ENCODE assay signal across 7 cellular contexts in genomic region chr9:91734371-91734981, GRCh38.
DNase-seq lines count a peak whose midpoint lies in the region; ATAC-seq and TF ChIP-seq lines count a peak whose summit lies in the region.

No MANE protein-coding gene starts in this region.

- no peaks in the 10 kb centered on the region for H3K9me3 ChIP-seq in effector memory CD4-positive, alpha-beta T cell (ENCODE audit: control insufficient read depth, low read length)

- H3K36me3 ChIP-seq in effector memory CD4-positive, alpha-beta T cell (ENCODE audit: control insufficient read depth, insufficient read depth, low read length), result no peaks in the 10 kb centered on the region

- H3K4me3 ChIP-seq in GM12865 (ENCODE audit: low read depth, low read length), result no peak overlapping the region
- H3K4me3 ChIP-seq in effector memory CD4-positive, alpha-beta T cell (ENCODE audit: insufficient read depth, low read depth, low read length, poor library complexity, severe bottlenecking), result no peak overlapping the region

- H3K27ac ChIP-seq in effector memory CD4-positive, alpha-beta T cell (ENCODE audit: insufficient read depth, low read length, poor library complexity, severe bottlenecking), result no peak overlapping the region

- H3K27me3 ChIP-seq in effector memory CD4-positive, alpha-beta T cell (replicated peaks; ENCODE audit: control insufficient read depth, insufficient read depth, low read length, poor library complexity, severe bottlenecking), result no peaks in the 10 kb centered on the region

- no peaks in the 10 kb centered on the region for H3K4me1 ChIP-seq in effector memory CD4-positive, alpha-beta T cell (ENCODE audit: control insufficient read depth, insufficient read depth, low read length, poor library complexity, severe bottlenecking)

- TF ChIP-seq CTCF in GM12865 (IDR thresholded peaks at IDR 0.05; ENCODE audit: insufficient read depth, low read depth, low read length, missing control alignments), result peak; percentile 98

- no peak for ATAC-seq in GM19395 (IDR thresholded peaks at IDR 0.05; ENCODE audit: unreplicated experiment)

- DNase-seq in GM12865 (ENCODE audit: low read depth), result peak; percentile 57
- peak; percentile 51 for DNase-seq in NAMALWA (ENCODE audit: low spot score)
- peak; percentile 4 to 51 for DNase-seq in activated CD8-positive, alpha-beta memory T cell treated with anti-CD3 and anti-CD28 coated beads for 1 hour (ENCODE audit: extremely low read depth in 1 of 2, low read depth in 1 of 2)
- DNase-seq in effector memory CD4-positive, alpha-beta T cell, result peak; percentile 13 to 27 (median 17)
- DNase-seq in midbrain (lab: John Stamatoyannopoulos, UW), result peak; percentile 49
- DNase-seq in stimulated activated CD8-positive, alpha-beta memory T cell treated with anti-CD3 and anti-CD28 coated beads, Interleukin-7, amount 100 ng/mL, for 4 hours (ENCODE audit: low read depth in 2 of 2), result peak; percentile 23 to 35
